ENCODE assay signal across 8 cellular contexts in the genomic region with DNA sequence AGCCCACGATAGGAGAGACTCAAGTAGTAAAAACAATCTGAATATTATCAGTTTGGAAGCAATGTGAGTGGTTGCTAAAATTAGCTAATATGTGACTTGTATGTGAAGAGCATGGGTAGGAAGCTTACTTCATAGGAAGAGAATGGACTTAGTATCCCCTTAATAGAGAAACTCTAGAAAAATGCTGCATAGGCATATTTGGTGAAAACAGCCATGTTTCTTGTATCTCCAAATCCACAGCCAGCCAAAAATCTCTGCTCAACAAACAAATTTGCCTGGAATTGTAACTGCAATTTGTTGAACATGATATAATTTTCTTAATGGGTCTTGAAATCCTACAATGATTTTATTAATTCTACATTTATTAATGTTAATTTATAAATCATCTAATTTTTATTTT.
"Had no signal": no experiment of that assay in that cellular context is flagged by ENCODE, and none has a peak within 500 bp of the region (broad histone marks: within the 10 kb centered on the region; RNA-seq: fewer than 3 reads in every experiment).

No MANE protein-coding gene starts in this region.

- DNase-seq: GDM1, GF-D8 had no signal

- H3K4me3 ChIP-seq: GM12878 had no signal

- ATAC-seq: GM12878 had no signal

- FAIRE-seq: G401.6, GM12878, GM12891, GM12892, GM18507, GM19239 had no signal
